8 cellular contexts compared by ENCODE assay signal in genomic region chr16:89562027-89562599, GRCh38. TPM values are rescaled to one million over a fixed set of nuclear protein-coding genes. Genes with fewer than 3 reads are reported as not detected.
DNase-seq lines count a peak whose midpoint lies in the region; ATAC-seq, FAIRE-seq and TF ChIP-seq lines count a peak whose summit lies in the region.

No MANE protein-coding gene starts in this region.

- no peak for TF ChIP-seq POLR2A in A549 (IDR thresholded peaks at IDR 0.05; ENCODE audit: low read length)
- peak in 1 of 2 experiments; percentile 31; a peak in 1 of 4 replicates for TF ChIP-seq POLR2A in HepG2 (IDR thresholded peaks at IDR 0.05; ENCODE audit: insufficient read depth in 1 of 2, low read depth in 2 of 2, low read length in 2 of 2)

- H2AFZ ChIP-seq in HepG2 (ENCODE audit: low read length), result no peak overlapping the region

- DNase-seq in A549 (ENCODE audit: low read depth in 1 of 2, low spot score in 1 of 2) (peak in 1 of 2 experiments; percentile 47), HFF-Myc (ENCODE audit: extremely low read depth, low read depth) (no peak), HepG2 (ENCODE audit: low spot score) (no peak), COR-L47 (lab: John Stamatoyannopoulos, UW) (no peak)
- no peak for DNase-seq in activated naive CD8-positive, alpha-beta T cell treated with anti-CD3 and anti-CD28 coated beads, Interleukin-2, amount 10 ng/mL, durations not matched to agents 7 days and 5 days

- H3K9ac ChIP-seq in HepG2 (ENCODE audit: insufficient read depth, low read depth, low read length), result peak overlapping the region; percentile 100

- in situ Hi-C loops in HepG2 (cut with HindIII; ENCODE audit: extremely low pct_ligation_motif_present, low pct_unique_long_range_greater_than_20kb), result no loop called here

- TF ChIP-seq RAD21 in A549 (conservative IDR thresholded peaks at IDR 0.05 in 1 of 2, IDR thresholded peaks at IDR 0.05 in 1 of 2), result no peak
- no peak for TF ChIP-seq RAD21 in HepG2 (CRISPR knock-in tag; IDR thresholded peaks at IDR 0.05)

- no peaks in the 10 kb centered on the region for H3K27me3 ChIP-seq in HepG2 (ENCODE audit: control insufficient read depth in 1 of 2, insufficient read depth in 2 of 2, low read length in 2 of 2)

- peaks cover 25% of the 10 kb centered on the region for H3K79me2 ChIP-seq in HepG2 (ENCODE audit: insufficient read depth, low read length)

- H3K27ac ChIP-seq in A549, result peak overlapping the region; percentile 96 to 99
- H3K27ac ChIP-seq in HepG2 (ENCODE audit: extremely low read length, insufficient read depth, low read length), result peak overlapping the region; percentile 98

- 11% methylated on average over 19 of the region's 19 CpGs for WGBS in A549 (ENCODE audit: missing lambda C conversion rate)
- 59% methylated on average over 19 of the region's 19 CpGs for WGBS in HepG2 (ENCODE audit: low lambda C conversion rate)

- peaks cover 27% of the 10 kb centered on the region for H3K36me3 Mint-ChIP-seq in activated naive CD8-positive, alpha-beta T cell treated with anti-CD3 and anti-CD28 coated beads, Interleukin-2, amount 10 ng/mL, durations not matched to agents 7 days and 5 days

- H3K4me1 Mint-ChIP-seq in activated naive CD8-positive, alpha-beta T cell treated with anti-CD3 and anti-CD28 coated beads, Interleukin-2, amount 10 ng/mL, durations not matched to agents 7 days and 5 days, result peaks cover 49% of the 10 kb centered on the region

- CTCF ChIA-PET in A549 (lab: Yijun Ruan, JAX) (interaction anchor here (0.7 kb wide), 1 partner anchor 79 kb away, joined by 3 read pairs; no protein-coding TSS in a partner anchor), HepG2 (lab: Yijun Ruan, JAX; ENCODE audit: low intra/inter-chr PET ratio, low total read pairs) (no interaction called here)

- TF ChIP-seq EP300 in A549 (IDR thresholded peaks at IDR 0.05) (no peak), HepG2 (IDR thresholded peaks at IDR 0.05; ENCODE audit: low read depth in 2 of 2, low read length in 2 of 2) (no peak), HepG2 (CRISPR knock-in tag; IDR thresholded peaks at IDR 0.05; ENCODE audit: borderline replicate concordance) (no peak)

- H3K4me2 ChIP-seq in A549 (peak overlapping the region; percentile 99), HepG2 (ENCODE audit: low read depth, low read length) (peak overlapping the region; percentile 97)

- H3K27ac Mint-ChIP-seq in activated naive CD8-positive, alpha-beta T cell treated with anti-CD3 and anti-CD28 coated beads, Interleukin-2, amount 10 ng/mL, durations not matched to agents 7 days and 5 days, result peak overlapping the region; percentile 83

- H3K9me3 Mint-ChIP-seq in activated naive CD8-positive, alpha-beta T cell treated with anti-CD3 and anti-CD28 coated beads, Interleukin-2, amount 10 ng/mL, durations not matched to agents 7 days and 5 days, result no peaks in the 10 kb centered on the region

- POLR2A ChIA-PET in A549 (lab: Yijun Ruan, JAX) (no interaction called here), HepG2 (lab: Yijun Ruan, JAX) (interaction anchor here (1.0 kb wide), 1 partner anchor 17 kb away, joined by 4 read pairs; no protein-coding TSS in a partner anchor)
- POLR2A ChIA-PET in activated naive CD8-positive, alpha-beta T cell treated with anti-CD3 and anti-CD28 coated beads, Interleukin-2, amount 10 ng/mL, durations not matched to agents 7 days and 5 days (lab: Charles Lee), result interaction anchor here (1.1 to 1.3 kb wide), 3 partner anchors 54 to 95 kb away, joined by 3 to 4 read pairs (median 4); partner anchors contain the start of genes CHMP1A, SPATA33 and SPG7

- no peaks in the 10 kb centered on the region for H3K27me3 Mint-ChIP-seq in activated naive CD8-positive, alpha-beta T cell treated with anti-CD3 and anti-CD28 coated beads, Interleukin-2, amount 10 ng/mL, durations not matched to agents 7 days and 5 days

- H3K36me3 ChIP-seq in HepG2 (replicated peaks in 1 of 2; ENCODE audit: control insufficient read depth in 1 of 2, insufficient read depth in 2 of 2, low read length in 2 of 2), result peaks cover 23 to 35% of the 10 kb centered on the region in 2 experiments

- peaks cover 58% of the 10 kb centered on the region for H3K4me1 ChIP-seq in A549
- peaks cover 72% of the 10 kb centered on the region for H3K4me1 ChIP-seq in HepG2 (ENCODE audit: insufficient read depth, low read length)

- intact Hi-C loops in HepG2 (cut with micrococcal nuclease; ENCODE audit: unreplicated experiment), result no loop called here

- FAIRE-seq in A549 (lab: Jason Lieb, UNC) (no peak), HepG2 (lab: Jason Lieb, UNC) (no peak)

- H3K4me3 Mint-ChIP-seq in activated naive CD8-positive, alpha-beta T cell treated with anti-CD3 and anti-CD28 coated beads, Interleukin-2, amount 10 ng/mL, durations not matched to agents 7 days and 5 days, result peak overlapping the region; percentile 98

- no peak for TF ChIP-seq CTCF in A549 (IDR thresholded peaks at IDR 0.05)
- TF ChIP-seq CTCF in HFF-Myc (IDR thresholded peaks at IDR 0.05; ENCODE audit: low read depth, low read length, missing control alignments), result no peak
- TF ChIP-seq CTCF in HepG2 (CRISPR knock-in tag; IDR thresholded peaks at IDR 0.05), result no peak

- peaks cover 60% of the 10 kb centered on the region for H4K20me1 ChIP-seq in HepG2 (ENCODE audit: insufficient read depth, low read length)

- BruUV-seq in HepG2 (replicated peaks; lab: Mats Ljungman, UMichigan), result TSS peak; percentile 55

- H3K4me3 ChIP-seq in A549 (peak overlapping the region; percentile 99), HFF-Myc (replicated peaks; ENCODE audit: low read depth, low read length) (peak overlapping the region; percentile 98), HepG2 (replicated peaks in 1 of 3; ENCODE audit: insufficient read depth in 1 of 3, low read depth in 2 of 3, low read length in 3 of 3) (peak overlapping the region; percentile 96 to 97 (median 97))

- no peaks in the 10 kb centered on the region for H3K9me3 ChIP-seq in A549
- no peaks in the 10 kb centered on the region for H3K9me3 ChIP-seq in HepG2 (ENCODE audit: low read length)

- ATAC-seq in A549 (no peak), HepG2 (no peak), GM19035 (IDR thresholded peaks at IDR 0.05; ENCODE audit: unreplicated experiment) (no peak), HG03039 (IDR thresholded peaks at IDR 0.05; ENCODE audit: unreplicated experiment) (no peak), GM21737 (IDR thresholded peaks at IDR 0.05; ENCODE audit: unreplicated experiment) (no peak)
- no peak for ATAC-seq in activated naive CD8-positive, alpha-beta T cell treated with anti-CD3 and anti-CD28 coated beads, Interleukin-2, amount 10 ng/mL, durations not matched to agents 7 days and 5 days (ENCODE audit: low read depth)

RNA-seq across cellular contexts. Expression of gene RPL13, which starts 1.6 kb away (rescaled TPM):
- polyA plus RNA-seq in A549 (2011; rRNA removed) (2,291 and 2,911 TPM in 2 replicates), A549 (2017; fragmentation: RNase III; extraction: RNeasy Plus Mini Kit Qiagen cat#74134 plus additional on column Dnase treatment) (2,979 to 3,246 TPM (median 3,044 TPM) in 3 replicates), HepG2 (2011; rRNA removed) (4,411 and 5,523 TPM in 2 replicates)
- 5,546 and 6,996 TPM in 2 replicates for polyA plus RNA-seq in A549 (2012; cell fraction: cytosol; rRNA removed)
- polyA plus RNA-seq in A549 (2012; cell fraction: nucleus; rRNA removed), result 3,523 and 4,870 TPM in 2 replicates
- polyA minus RNA-seq in A549 (2011; rRNA and poly(A)+ RNA removed), result 1,187 and 1,226 TPM in 2 replicates
- 1,000 to 10,000 TPM; 2,631 to 2,711 TPM for total RNA-seq in activated naive CD8-positive, alpha-beta T cell treated with anti-CD3 and anti-CD28 coated beads, Interleukin-2, amount 10 ng/mL, durations not matched to agents 7 days and 5 days
- 2,988 and 3,233 TPM in 2 replicates for total RNA-seq in HepG2 (2016; rRNA removed; fragmentation: Illumina TruSeq; extraction: Trizol)
- 6,142 and 6,743 TPM in 2 replicates for total RNA-seq in HepG2 (2016; cell fraction: cytosol; rRNA removed; fragmentation: Illumina TruSeq; extraction: Trizol; ENCODE audit: low read depth)
- 3,074 and 3,414 TPM in 2 replicates for total RNA-seq in HepG2 (2016; cell fraction: insoluble cytoplasmic fraction; rRNA removed; fragmentation: Illumina TruSeq; extraction: Trizol)
- total RNA-seq in HepG2 (2016; cell fraction: membrane; rRNA removed; fragmentation: Illumina TruSeq; extraction: Trizol), result 8,788 and 9,254 TPM in 2 replicates
- total RNA-seq in HepG2 (2016; cell fraction: nucleus; rRNA removed; fragmentation: Illumina TruSeq; extraction: Trizol), result 1,061 and 1,137 TPM in 2 replicates
- polyA plus RNA-seq in HepG2 (2011; cell fraction: cytosol; rRNA removed), result 4,701 and 9,932 TPM in 2 replicates
- polyA plus RNA-seq in HepG2 (2011; cell fraction: nucleus; rRNA removed), result 3,101 and 3,317 TPM in 2 replicates
- polyA plus RNA-seq in HepG2 (2012), result 3,379 and 4,912 TPM in 2 replicates
- 8,773 and 9,300 TPM in 2 replicates for polyA plus RNA-seq in HepG2 (2016; cell fraction: cytosol; fragmentation: Illumina TruSeq; extraction: Trizol; ENCODE audit: low read depth)
- 3,767 and 4,135 TPM in 2 replicates for polyA plus RNA-seq in HepG2 (2016; cell fraction: insoluble cytoplasmic fraction; fragmentation: Illumina TruSeq; extraction: Trizol; ENCODE audit: low read depth)
- 9,832 and 9,939 TPM in 2 replicates for polyA plus RNA-seq in HepG2 (2016; cell fraction: membrane; fragmentation: Illumina TruSeq; extraction: Trizol; ENCODE audit: low read depth)
- 2,257 and 2,556 TPM in 2 replicates for polyA plus RNA-seq in HepG2 (2016; cell fraction: nucleus; fragmentation: Illumina TruSeq; extraction: Trizol; ENCODE audit: insufficient read depth, low read depth)
- polyA minus RNA-seq in HepG2 (2011; rRNA and poly(A)+ RNA removed; ENCODE audit: low replicate concordance), result 1,096 and 3,482 TPM in 2 replicates
- 1,942 and 2,023 TPM in 2 replicates for polyA minus RNA-seq in HepG2 (2011; cell fraction: cytosol; rRNA and poly(A)+ RNA removed)
- polyA minus RNA-seq in HepG2 (2011; cell fraction: nucleus; rRNA and poly(A)+ RNA removed), result 448 and 516 TPM in 2 replicates

RNA-seq across cellular contexts. Expression of gene CPNE7, which starts 13.4 kb away (rescaled TPM):
- polyA plus RNA-seq in A549 (2011; rRNA removed) (22.8 and 25.8 TPM in 2 replicates), A549 (2017; fragmentation: RNase III; extraction: RNeasy Plus Mini Kit Qiagen cat#74134 plus additional on column Dnase treatment) (42.8 to 55.2 TPM (median 45.2 TPM) in 3 replicates), HepG2 (2011; rRNA removed) (0.59 and 2.1 TPM in 2 replicates)
- polyA plus RNA-seq in A549 (2012; cell fraction: cytosol; rRNA removed), result 83.9 and 89.9 TPM in 2 replicates
- 1,068 and 1,537 TPM in 2 replicates for polyA plus RNA-seq in A549 (2012; cell fraction: nucleus; rRNA removed)
- 10.0 and 10.4 TPM in 2 replicates for polyA minus RNA-seq in A549 (2011; rRNA and poly(A)+ RNA removed)
- 1 to 10 TPM; 3.9 to 4.3 TPM for total RNA-seq in activated naive CD8-positive, alpha-beta T cell treated with anti-CD3 and anti-CD28 coated beads, Interleukin-2, amount 10 ng/mL, durations not matched to agents 7 days and 5 days
- total RNA-seq in HepG2 (2016; rRNA removed; fragmentation: Illumina TruSeq; extraction: Trizol), result not detected in 2 replicates
- total RNA-seq in HepG2 (2016; cell fraction: cytosol; rRNA removed; fragmentation: Illumina TruSeq; extraction: Trizol; ENCODE audit: low read depth), result not detected in 2 replicates
- 0.15 TPM in 1 of 2 replicates, not detected in the other for total RNA-seq in HepG2 (2016; cell fraction: insoluble cytoplasmic fraction; rRNA removed; fragmentation: Illumina TruSeq; extraction: Trizol)
- total RNA-seq in HepG2 (2016; cell fraction: membrane; rRNA removed; fragmentation: Illumina TruSeq; extraction: Trizol), result not detected in 2 replicates
- total RNA-seq in HepG2 (2016; cell fraction: nucleus; rRNA removed; fragmentation: Illumina TruSeq; extraction: Trizol), result not detected in 2 replicates
- polyA plus RNA-seq in HepG2 (2011; cell fraction: cytosol; rRNA removed), result 0.19 and 0.32 TPM in 2 replicates
- polyA plus RNA-seq in HepG2 (2011; cell fraction: nucleus; rRNA removed), result 4.5 and 6.2 TPM in 2 replicates
- 0.27 and 0.35 TPM in 2 replicates for polyA plus RNA-seq in HepG2 (2012)
- not detected in 2 replicates for polyA plus RNA-seq in HepG2 (2016; cell fraction: cytosol; fragmentation: Illumina TruSeq; extraction: Trizol; ENCODE audit: low read depth)
- not detected in 2 replicates for polyA plus RNA-seq in HepG2 (2016; cell fraction: insoluble cytoplasmic fraction; fragmentation: Illumina TruSeq; extraction: Trizol; ENCODE audit: low read depth)
- 0.06 TPM in 1 of 2 replicates, not detected in the other for polyA plus RNA-seq in HepG2 (2016; cell fraction: membrane; fragmentation: Illumina TruSeq; extraction: Trizol; ENCODE audit: low read depth)
- 0.52 and 1.2 TPM in 2 replicates for polyA plus RNA-seq in HepG2 (2016; cell fraction: nucleus; fragmentation: Illumina TruSeq; extraction: Trizol; ENCODE audit: insufficient read depth, low read depth)
- 0.58 and 25.2 TPM in 2 replicates for polyA minus RNA-seq in HepG2 (2011; rRNA and poly(A)+ RNA removed; ENCODE audit: low replicate concordance)
- not detected in 2 replicates for polyA minus RNA-seq in HepG2 (2011; cell fraction: cytosol; rRNA and poly(A)+ RNA removed)
- polyA minus RNA-seq in HepG2 (2011; cell fraction: nucleus; rRNA and poly(A)+ RNA removed), result 0.26 and 0.99 TPM in 2 replicates

RNA-seq across cellular contexts. Expression of gene DPEP1, which starts 51.3 kb away (rescaled TPM):
- 1.5 and 2.6 TPM in 2 replicates for polyA plus RNA-seq in A549 (2011; rRNA removed)
- 1.8 and 2.2 TPM in 2 replicates for polyA plus RNA-seq in A549 (2012; cell fraction: cytosol; rRNA removed)
- 4.1 and 4.5 TPM in 2 replicates for polyA plus RNA-seq in A549 (2012; cell fraction: nucleus; rRNA removed)
- polyA plus RNA-seq in A549 (2017; fragmentation: RNase III; extraction: RNeasy Plus Mini Kit Qiagen cat#74134 plus additional on column Dnase treatment), result 0.97 to 1.3 TPM (median 1.1 TPM) in 3 replicates
- 2.8 and 4.6 TPM in 2 replicates for polyA minus RNA-seq in A549 (2011; rRNA and poly(A)+ RNA removed)
- total RNA-seq in activated naive CD8-positive, alpha-beta T cell treated with anti-CD3 and anti-CD28 coated beads, Interleukin-2, amount 10 ng/mL, durations not matched to agents 7 days and 5 days, result not detected
- 19.7 and 37.6 TPM in 2 replicates for total RNA-seq in HepG2 (2016; rRNA removed; fragmentation: Illumina TruSeq; extraction: Trizol)
- total RNA-seq in HepG2 (2016; cell fraction: cytosol; rRNA removed; fragmentation: Illumina TruSeq; extraction: Trizol; ENCODE audit: low read depth), result 33.1 and 44.2 TPM in 2 replicates
- total RNA-seq in HepG2 (2016; cell fraction: insoluble cytoplasmic fraction; rRNA removed; fragmentation: Illumina TruSeq; extraction: Trizol), result 22.9 and 38.8 TPM in 2 replicates
- 21.1 and 25.9 TPM in 2 replicates for total RNA-seq in HepG2 (2016; cell fraction: membrane; rRNA removed; fragmentation: Illumina TruSeq; extraction: Trizol)
- total RNA-seq in HepG2 (2016; cell fraction: nucleus; rRNA removed; fragmentation: Illumina TruSeq; extraction: Trizol), result 32.6 and 36.8 TPM in 2 replicates
- polyA plus RNA-seq in HepG2 (2011; rRNA removed), result 40.2 and 52.2 TPM in 2 replicates
- polyA plus RNA-seq in HepG2 (2011; cell fraction: cytosol; rRNA removed), result 26.5 and 78.5 TPM in 2 replicates
- polyA plus RNA-seq in HepG2 (2011; cell fraction: nucleus; rRNA removed), result 52.0 and 101 TPM in 2 replicates
- polyA plus RNA-seq in HepG2 (2012), result 6.6 and 9.6 TPM in 2 replicates
- polyA plus RNA-seq in HepG2 (2016; cell fraction: cytosol; fragmentation: Illumina TruSeq; extraction: Trizol; ENCODE audit: low read depth), result 13.7 and 15.6 TPM in 2 replicates
- polyA plus RNA-seq in HepG2 (2016; cell fraction: insoluble cytoplasmic fraction; fragmentation: Illumina TruSeq; extraction: Trizol; ENCODE audit: low read depth), result 23.0 and 24.6 TPM in 2 replicates
- polyA plus RNA-seq in HepG2 (2016; cell fraction: membrane; fragmentation: Illumina TruSeq; extraction: Trizol; ENCODE audit: low read depth), result 18.2 and 22.6 TPM in 2 replicates
- polyA plus RNA-seq in HepG2 (2016; cell fraction: nucleus; fragmentation: Illumina TruSeq; extraction: Trizol; ENCODE audit: insufficient read depth, low read depth), result 75.4 and 78.7 TPM in 2 replicates
- polyA minus RNA-seq in HepG2 (2011; rRNA and poly(A)+ RNA removed; ENCODE audit: low replicate concordance), result 0.12 and 80.3 TPM in 2 replicates
- 12.5 and 17.6 TPM in 2 replicates for polyA minus RNA-seq in HepG2 (2011; cell fraction: cytosol; rRNA and poly(A)+ RNA removed)
- 3.5 and 4.8 TPM in 2 replicates for polyA minus RNA-seq in HepG2 (2011; cell fraction: nucleus; rRNA and poly(A)+ RNA removed)

RNA-seq across cellular contexts. Expression of gene SPG7, which starts 53.9 kb away (rescaled TPM):
- 53.2 and 54.4 TPM in 2 replicates for polyA plus RNA-seq in A549 (2011; rRNA removed)
- 57.9 and 61.6 TPM in 2 replicates for polyA plus RNA-seq in A549 (2012; cell fraction: cytosol; rRNA removed)
- polyA plus RNA-seq in A549 (2012; cell fraction: nucleus; rRNA removed), result 434 and 484 TPM in 2 replicates
- 73.2 to 80.6 TPM (median 79.6 TPM) in 3 replicates for polyA plus RNA-seq in A549 (2017; fragmentation: RNase III; extraction: RNeasy Plus Mini Kit Qiagen cat#74134 plus additional on column Dnase treatment)
- polyA minus RNA-seq in A549 (2011; rRNA and poly(A)+ RNA removed), result 51.0 and 58.2 TPM in 2 replicates
- 100 to 1,000 TPM; 112 to 113 TPM for total RNA-seq in activated naive CD8-positive, alpha-beta T cell treated with anti-CD3 and anti-CD28 coated beads, Interleukin-2, amount 10 ng/mL, durations not matched to agents 7 days and 5 days
- total RNA-seq in HepG2 (2016; rRNA removed; fragmentation: Illumina TruSeq; extraction: Trizol), result 63.9 and 136 TPM in 2 replicates
- total RNA-seq in HepG2 (2016; cell fraction: cytosol; rRNA removed; fragmentation: Illumina TruSeq; extraction: Trizol; ENCODE audit: low read depth), result 47.1 and 47.6 TPM in 2 replicates
- total RNA-seq in HepG2 (2016; cell fraction: insoluble cytoplasmic fraction; rRNA removed; fragmentation: Illumina TruSeq; extraction: Trizol), result 54.6 and 131 TPM in 2 replicates
- total RNA-seq in HepG2 (2016; cell fraction: membrane; rRNA removed; fragmentation: Illumina TruSeq; extraction: Trizol), result 46.3 and 47.0 TPM in 2 replicates
- total RNA-seq in HepG2 (2016; cell fraction: nucleus; rRNA removed; fragmentation: Illumina TruSeq; extraction: Trizol), result 148 and 166 TPM in 2 replicates
- polyA plus RNA-seq in HepG2 (2011; rRNA removed), result 66.0 and 77.5 TPM in 2 replicates
- 41.6 and 46.2 TPM in 2 replicates for polyA plus RNA-seq in HepG2 (2011; cell fraction: cytosol; rRNA removed)
- 327 and 378 TPM in 2 replicates for polyA plus RNA-seq in HepG2 (2011; cell fraction: nucleus; rRNA removed)
- 69.0 and 72.2 TPM in 2 replicates for polyA plus RNA-seq in HepG2 (2012)
- 8.2 and 9.5 TPM in 2 replicates for polyA plus RNA-seq in HepG2 (2016; cell fraction: cytosol; fragmentation: Illumina TruSeq; extraction: Trizol; ENCODE audit: low read depth)
- polyA plus RNA-seq in HepG2 (2016; cell fraction: insoluble cytoplasmic fraction; fragmentation: Illumina TruSeq; extraction: Trizol; ENCODE audit: low read depth), result 43.3 and 56.0 TPM in 2 replicates
- polyA plus RNA-seq in HepG2 (2016; cell fraction: membrane; fragmentation: Illumina TruSeq; extraction: Trizol; ENCODE audit: low read depth), result 16.9 and 17.6 TPM in 2 replicates
- polyA plus RNA-seq in HepG2 (2016; cell fraction: nucleus; fragmentation: Illumina TruSeq; extraction: Trizol; ENCODE audit: insufficient read depth, low read depth), result 304 and 336 TPM in 2 replicates
- 76.1 and 106 TPM in 2 replicates for polyA minus RNA-seq in HepG2 (2011; rRNA and poly(A)+ RNA removed; ENCODE audit: low replicate concordance)
- 59.0 and 61.6 TPM in 2 replicates for polyA minus RNA-seq in HepG2 (2011; cell fraction: cytosol; rRNA and poly(A)+ RNA removed)
- polyA minus RNA-seq in HepG2 (2011; cell fraction: nucleus; rRNA and poly(A)+ RNA removed), result 140 and 143 TPM in 2 replicates

Comparison
In these comparisons a context has a peak if more than half of its experiments do, and no peak if none do; other contexts are left out.
1. RNA of gene DPEP1, which starts 51.3 kb away (total RNA-seq): 19.7 to 44.2 TPM in HepG2; not detected in activated naive CD8-positive, alpha-beta T cell treated with anti-CD3 and anti-CD28 coated beads, Interleukin-2, amount 10 ng/mL, durations not matched to agents 7 days and 5 days; every median in the first group is over 10 times any median in the second.
2. Of the 38 proteins assayed by ChIP-seq in both HepG2 and A549: peak only in HepG2: none; only in A549: BCL3, MAX and USF2; in both: none; in neither: 34; mixed calls (peak in some experiments, not most) for 1.
3. Peak in every context shown above with its lines, with median percentiles within 50 percentile points of each other: H3K4me3 ChIP-seq.